ENCODE assay signal across 12 cellular contexts in genomic region chr21:40053007-40053406, GRCh38.
A peak's percentile ranks its signal among the peaks of the same experiment; 100 is the strongest.
DNase-seq lines count a peak whose midpoint lies in the region; ATAC-seq and TF ChIP-seq lines count a peak whose summit lies in the region.
"Had no signal": no experiment of that assay in that cellular context is flagged by ENCODE, and none has a peak within 500 bp of the region (broad histone marks: within the 10 kb centered on the region; RNA-seq: fewer than 3 reads in every experiment).

No MANE protein-coding gene starts in this region.

- H3K27ac ChIP-seq in lower lobe of right lung (no peak overlapping the region), tibial nerve (peak overlapping the region in 1 of 4 donors; percentile 60), GM23248 (no peak overlapping the region)

- peaks cover 8% of the 10 kb centered on the region for H3K4me1 ChIP-seq in lower lobe of right lung
- peaks cover 0 to 6% (median 0%) of the 10 kb centered on the region in 4 donors for H3K4me1 ChIP-seq in tibial nerve
- no peaks in the 10 kb centered on the region for H3K4me1 ChIP-seq in GM23248 (ENCODE audit: insufficient read depth)

- H4K20me1 ChIP-seq in GM23248 (ENCODE audit: insufficient read depth): no peaks in the 10 kb centered on the region

- no peaks in the 10 kb centered on the region for H3K79me2 ChIP-seq in GM23248 (ENCODE audit: insufficient read depth)

- H3K9me3 ChIP-seq in lower lobe of right lung (no peaks in the 10 kb centered on the region), tibial nerve (peaks cover 0 to 5% (median 0%) of the 10 kb centered on the region in 4 donors), GM23248 (ENCODE audit: low read depth) (no peaks in the 10 kb centered on the region)

- no peak for TF ChIP-seq CTCF in lower lobe of right lung (IDR thresholded peaks at IDR 0.05)
- no peak for TF ChIP-seq CTCF in tibial nerve (IDR thresholded peaks at IDR 0.05)

- no peaks in the 10 kb centered on the region for H3F3A ChIP-seq in GM23248 (ENCODE audit: insufficient read depth)

- in situ Hi-C loops in GM23248 (cut with MboI): no loop called here

- H3K4me3 ChIP-seq in lower lobe of right lung (no peak overlapping the region), tibial nerve (no peak overlapping the region), GM23248 (no peak overlapping the region)

- peak; percentile 97 for DNase-seq in NCI-H2029 treated with DMSO at 0.1 percent for 48 hours (lab: John Stamatoyannopoulos, UW)
- DNase-seq in cerebellar cortex (ENCODE audit: low spot score): peak; percentile 13
- no peak for DNase-seq in lower lobe of right lung
- DNase-seq in tibial nerve (ENCODE audit: low spot score in 2 of 2): peak; percentile 26 to 36
- DNase-seq in NCI-H2171 (lab: John Stamatoyannopoulos, UW): no peak
- no peak for DNase-seq in GM23248
- no peak for DNase-seq in OCI-M2 (lab: John Stamatoyannopoulos, UW; ENCODE audit: unreplicated experiment)
- DNase-seq in islet precursor cell: no peak
- DNase-seq: activated T-cell treated with anti-CD3 and anti-CD28 coated beads, Interleukin-2, amount 50 U/mL, for 4 hours; CD4-positive, alpha-beta T cell; NCI-H748 treated with DMSO at 0.1 percent for 48 hours; stimulated activated CD8-positive, alpha-beta memory T cell treated with anti-CD3 and anti-CD28 coated beads, Interleukin-4, amount 100 ng/mL, for 48 hours had no signal

- H3K9me2 ChIP-seq in GM23248 (ENCODE audit: insufficient read depth): no peaks in the 10 kb centered on the region

- H3K27me3 ChIP-seq in lower lobe of right lung (ENCODE audit: low read depth) (no peaks in the 10 kb centered on the region), tibial nerve (no peaks in the 10 kb centered on the region), GM23248 (replicated peaks; ENCODE audit: insufficient read depth) (no peaks in the 10 kb centered on the region)

- no peak for TF ChIP-seq POLR2A in tibial nerve (IDR thresholded peaks at IDR 0.05)

- peak; percentile 50 to 58 for ATAC-seq in lower lobe of right lung
- ATAC-seq: activated T-cell treated with anti-CD3 and anti-CD28 coated beads, Interleukin-2, amount 50 U/mL, for 4 hours had no signal

- intact Hi-C loops in lower lobe of right lung (cut with DNase I): no loop called here

- no peak overlapping the region for H3K9ac ChIP-seq in GM23248

- no peak overlapping the region for H2AFZ ChIP-seq in GM23248

- WGBS in tibial nerve, 2 donors: 61 to 65% methylated on average over 11 of the region's 11 CpGs
- 6 to 8% methylated on average over 11 of the region's 11 CpGs for WGBS in GM23248 (ENCODE audit: low coverage in 1 of 2, low lambda C conversion rate in 2 of 2, missing lambda C conversion rate in 2 of 2), 2 experiments

- H3K36me3 ChIP-seq in lower lobe of right lung: no peaks in the 10 kb centered on the region
- H3K36me3 ChIP-seq in tibial nerve: no peaks in the 10 kb centered on the region
- no peaks in the 10 kb centered on the region for H3K36me3 ChIP-seq in GM23248 (ENCODE audit: low read depth)

- no peak overlapping the region for H3K4me2 ChIP-seq in GM23248 (ENCODE audit: unreplicated experiment)

- TF ChIP-seq EP300 in tibial nerve (IDR thresholded peaks at IDR 0.05): peak in 1 of 2 donors; percentile 49

Comparison
In these comparisons a context has a peak if more than half of its experiments do, and no peak if none do; other contexts are left out.
1. DNase-seq: peak in NCI-H2029 treated with DMSO at 0.1 percent for 48 hours (single experiment), cerebellar cortex (single experiment) and tibial nerve (2 of 2); none in lower lobe of right lung (single experiment), NCI-H2171 (single experiment), GM23248 (single experiment), OCI-M2 (single experiment) and islet precursor cell (single experiment).